Comparison of ENCODE assay signal across 1 cellular context in the genomic region with DNA sequence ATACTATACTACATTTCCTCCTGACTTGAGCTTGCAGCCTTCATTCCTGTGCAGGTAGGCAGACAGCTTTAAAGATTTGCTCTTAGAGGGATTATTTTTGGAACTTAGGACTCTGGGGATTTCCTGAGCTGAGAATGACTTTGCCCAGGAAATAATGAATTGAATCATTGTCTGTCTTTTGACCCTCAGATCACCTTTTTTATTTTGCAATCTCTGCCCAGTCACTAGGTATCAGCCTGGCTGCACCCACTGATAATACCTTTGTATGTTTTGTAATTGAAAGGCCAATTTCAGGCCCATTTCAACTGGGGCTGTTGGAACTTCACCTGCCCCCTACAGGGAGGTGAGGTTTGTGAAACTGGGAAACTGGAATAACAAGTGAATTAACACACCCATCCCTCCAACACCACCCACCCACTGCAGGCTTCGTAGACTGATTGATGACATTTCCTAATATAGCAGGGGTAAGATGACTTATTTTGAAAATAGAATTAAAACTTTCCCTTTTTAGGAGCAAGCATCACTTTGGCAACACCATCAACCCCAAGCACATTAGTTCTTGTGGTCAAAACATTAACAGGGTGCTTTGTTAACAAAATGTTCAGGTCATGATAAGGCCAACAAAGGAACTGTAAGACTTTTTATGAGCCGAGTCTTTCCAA.
TF ChIP-seq lines count a peak whose summit lies in the region.

No MANE protein-coding gene starts in this region.

TF ChIP-seq in GM23338, 12 proteins besides CTCF, POLR2A, EP300 and RAD21:
- TF ChIP-seq, protein P1, sequence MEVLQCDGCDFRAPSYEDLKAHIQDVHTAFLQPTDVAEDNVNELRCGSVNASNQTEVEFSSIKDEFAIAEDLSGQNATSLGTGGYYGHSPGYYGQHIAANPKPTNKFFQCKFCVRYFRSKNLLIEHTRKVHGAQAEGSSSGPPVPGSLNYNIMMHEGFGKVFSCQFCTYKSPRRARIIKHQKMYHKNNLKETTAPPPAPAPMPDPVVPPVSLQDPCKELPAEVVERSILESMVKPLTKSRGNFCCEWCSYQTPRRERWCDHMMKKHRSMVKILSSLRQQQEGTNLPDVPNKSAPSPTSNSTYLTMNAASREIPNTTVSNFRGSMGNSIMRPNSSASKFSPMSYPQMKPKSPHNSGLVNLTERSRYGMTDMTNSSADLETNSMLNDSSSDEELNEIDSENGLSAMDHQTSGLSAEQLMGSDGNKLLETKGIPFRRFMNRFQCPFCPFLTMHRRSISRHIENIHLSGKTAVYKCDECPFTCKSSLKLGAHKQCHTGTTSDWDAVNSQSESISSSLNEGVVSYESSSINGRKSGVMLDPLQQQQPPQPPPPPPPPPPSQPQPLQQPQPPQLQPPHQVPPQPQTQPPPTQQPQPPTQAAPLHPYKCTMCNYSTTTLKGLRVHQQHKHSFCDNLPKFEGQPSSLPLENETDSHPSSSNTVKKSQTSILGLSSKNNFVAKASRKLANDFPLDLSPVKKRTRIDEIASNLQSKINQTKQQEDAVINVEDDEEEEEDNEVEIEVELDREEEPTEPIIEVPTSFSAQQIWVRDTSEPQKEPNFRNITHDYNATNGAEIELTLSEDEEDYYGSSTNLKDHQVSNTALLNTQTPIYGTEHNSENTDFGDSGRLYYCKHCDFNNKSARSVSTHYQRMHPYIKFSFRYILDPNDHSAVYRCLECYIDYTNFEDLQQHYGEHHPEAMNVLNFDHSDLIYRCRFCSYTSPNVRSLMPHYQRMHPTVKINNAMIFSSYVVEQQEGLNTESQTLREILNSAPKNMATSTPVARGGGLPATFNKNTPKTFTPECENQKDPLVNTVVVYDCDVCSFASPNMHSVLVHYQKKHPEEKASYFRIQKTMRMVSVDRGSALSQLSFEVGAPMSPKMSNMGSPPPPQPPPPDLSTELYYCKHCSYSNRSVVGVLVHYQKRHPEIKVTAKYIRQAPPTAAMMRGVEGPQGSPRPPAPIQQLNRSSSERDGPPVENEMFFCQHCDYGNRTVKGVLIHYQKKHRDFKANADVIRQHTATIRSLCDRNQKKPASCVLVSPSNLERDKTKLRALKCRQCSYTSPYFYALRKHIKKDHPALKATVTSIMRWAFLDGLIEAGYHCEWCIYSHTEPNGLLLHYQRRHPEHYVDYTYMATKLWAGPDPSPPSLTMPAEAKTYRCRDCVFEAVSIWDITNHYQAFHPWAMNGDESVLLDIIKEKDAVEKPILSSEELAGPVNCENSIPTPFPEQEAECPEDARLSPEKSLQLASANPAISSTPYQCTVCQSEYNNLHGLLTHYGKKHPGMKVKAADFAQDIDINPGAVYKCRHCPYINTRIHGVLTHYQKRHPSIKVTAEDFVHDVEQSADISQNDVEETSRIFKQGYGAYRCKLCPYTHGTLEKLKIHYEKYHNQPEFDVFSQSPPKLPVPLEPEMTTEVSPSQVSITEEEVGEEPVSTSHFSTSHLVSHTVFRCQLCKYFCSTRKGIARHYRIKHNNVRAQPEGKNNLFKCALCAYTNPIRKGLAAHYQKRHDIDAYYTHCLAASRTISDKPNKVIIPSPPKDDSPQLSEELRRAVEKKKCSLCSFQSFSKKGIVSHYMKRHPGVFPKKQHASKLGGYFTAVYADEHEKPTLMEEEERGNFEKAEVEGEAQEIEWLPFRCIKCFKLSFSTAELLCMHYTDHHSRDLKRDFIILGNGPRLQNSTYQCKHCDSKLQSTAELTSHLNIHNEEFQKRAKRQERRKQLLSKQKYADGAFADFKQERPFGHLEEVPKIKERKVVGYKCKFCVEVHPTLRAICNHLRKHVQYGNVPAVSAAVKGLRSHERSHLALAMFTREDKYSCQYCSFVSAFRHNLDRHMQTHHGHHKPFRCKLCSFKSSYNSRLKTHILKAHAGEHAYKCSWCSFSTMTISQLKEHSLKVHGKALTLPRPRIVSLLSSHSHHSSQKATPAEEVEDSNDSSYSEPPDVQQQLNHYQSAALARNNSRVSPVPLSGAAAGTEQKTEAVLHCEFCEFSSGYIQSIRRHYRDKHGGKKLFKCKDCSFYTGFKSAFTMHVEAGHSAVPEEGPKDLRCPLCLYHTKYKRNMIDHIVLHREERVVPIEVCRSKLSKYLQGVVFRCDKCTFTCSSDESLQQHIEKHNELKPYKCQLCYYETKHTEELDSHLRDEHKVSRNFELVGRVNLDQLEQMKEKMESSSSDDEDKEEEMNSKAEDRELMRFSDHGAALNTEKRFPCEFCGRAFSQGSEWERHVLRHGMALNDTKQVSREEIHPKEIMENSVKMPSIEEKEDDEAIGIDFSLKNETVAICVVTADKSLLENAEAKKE (CRISPR knock-in tag; IDR thresholded peaks at IDR 0.05) = no peak
- TF ChIP-seq NANOG (IDR thresholded peaks at IDR 0.05; ENCODE audit: borderline replicate concordance) = no peak
- TF ChIP-seq, protein P2, sequence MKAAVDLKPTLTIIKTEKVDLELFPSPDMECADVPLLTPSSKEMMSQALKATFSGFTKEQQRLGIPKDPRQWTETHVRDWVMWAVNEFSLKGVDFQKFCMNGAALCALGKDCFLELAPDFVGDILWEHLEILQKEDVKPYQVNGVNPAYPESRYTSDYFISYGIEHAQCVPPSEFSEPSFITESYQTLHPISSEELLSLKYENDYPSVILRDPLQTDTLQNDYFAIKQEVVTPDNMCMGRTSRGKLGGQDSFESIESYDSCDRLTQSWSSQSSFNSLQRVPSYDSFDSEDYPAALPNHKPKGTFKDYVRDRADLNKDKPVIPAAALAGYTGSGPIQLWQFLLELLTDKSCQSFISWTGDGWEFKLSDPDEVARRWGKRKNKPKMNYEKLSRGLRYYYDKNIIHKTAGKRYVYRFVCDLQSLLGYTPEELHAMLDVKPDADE (IDR thresholded peaks at IDR 0.05) = no peak
- TF ChIP-seq, protein P3, sequence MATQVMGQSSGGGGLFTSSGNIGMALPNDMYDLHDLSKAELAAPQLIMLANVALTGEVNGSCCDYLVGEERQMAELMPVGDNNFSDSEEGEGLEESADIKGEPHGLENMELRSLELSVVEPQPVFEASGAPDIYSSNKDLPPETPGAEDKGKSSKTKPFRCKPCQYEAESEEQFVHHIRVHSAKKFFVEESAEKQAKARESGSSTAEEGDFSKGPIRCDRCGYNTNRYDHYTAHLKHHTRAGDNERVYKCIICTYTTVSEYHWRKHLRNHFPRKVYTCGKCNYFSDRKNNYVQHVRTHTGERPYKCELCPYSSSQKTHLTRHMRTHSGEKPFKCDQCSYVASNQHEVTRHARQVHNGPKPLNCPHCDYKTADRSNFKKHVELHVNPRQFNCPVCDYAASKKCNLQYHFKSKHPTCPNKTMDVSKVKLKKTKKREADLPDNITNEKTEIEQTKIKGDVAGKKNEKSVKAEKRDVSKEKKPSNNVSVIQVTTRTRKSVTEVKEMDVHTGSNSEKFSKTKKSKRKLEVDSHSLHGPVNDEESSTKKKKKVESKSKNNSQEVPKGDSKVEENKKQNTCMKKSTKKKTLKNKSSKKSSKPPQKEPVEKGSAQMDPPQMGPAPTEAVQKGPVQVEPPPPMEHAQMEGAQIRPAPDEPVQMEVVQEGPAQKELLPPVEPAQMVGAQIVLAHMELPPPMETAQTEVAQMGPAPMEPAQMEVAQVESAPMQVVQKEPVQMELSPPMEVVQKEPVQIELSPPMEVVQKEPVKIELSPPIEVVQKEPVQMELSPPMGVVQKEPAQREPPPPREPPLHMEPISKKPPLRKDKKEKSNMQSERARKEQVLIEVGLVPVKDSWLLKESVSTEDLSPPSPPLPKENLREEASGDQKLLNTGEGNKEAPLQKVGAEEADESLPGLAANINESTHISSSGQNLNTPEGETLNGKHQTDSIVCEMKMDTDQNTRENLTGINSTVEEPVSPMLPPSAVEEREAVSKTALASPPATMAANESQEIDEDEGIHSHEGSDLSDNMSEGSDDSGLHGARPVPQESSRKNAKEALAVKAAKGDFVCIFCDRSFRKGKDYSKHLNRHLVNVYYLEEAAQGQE (IDR thresholded peaks at IDR 0.05; ENCODE audit: unreplicated experiment) = no peak
- TF ChIP-seq EZH2 (IDR thresholded peaks at IDR 0.05; ENCODE audit: low read depth, unreplicated experiment) = no peak
- no peak for TF ChIP-seq POLR2AphosphoS5 (IDR thresholded peaks at IDR 0.05; ENCODE audit: low read depth)
- no peak for TF ChIP-seq ZNF331 (CRISPR knock-in tag; IDR thresholded peaks at IDR 0.05; ENCODE audit: low read depth)
- no peak for TF ChIP-seq CREB1 (CRISPR knock-in tag; IDR thresholded peaks at IDR 0.05; ENCODE audit: low read depth)
- no peak for TF ChIP-seq EZH2phosphoT487 (IDR thresholded peaks at IDR 0.05; ENCODE audit: unreplicated experiment)
- TF ChIP-seq STAT1 (IDR thresholded peaks at IDR 0.05; ENCODE audit: unreplicated experiment) = no peak
- TF ChIP-seq JUNB (IDR thresholded peaks at IDR 0.05; ENCODE audit: unreplicated experiment) = no peak
- TF ChIP-seq ZNF114 (CRISPR knock-in tag; IDR thresholded peaks at IDR 0.05) = no peak
